1 cellular context compared by ENCODE assay signal in the genomic region with DNA sequence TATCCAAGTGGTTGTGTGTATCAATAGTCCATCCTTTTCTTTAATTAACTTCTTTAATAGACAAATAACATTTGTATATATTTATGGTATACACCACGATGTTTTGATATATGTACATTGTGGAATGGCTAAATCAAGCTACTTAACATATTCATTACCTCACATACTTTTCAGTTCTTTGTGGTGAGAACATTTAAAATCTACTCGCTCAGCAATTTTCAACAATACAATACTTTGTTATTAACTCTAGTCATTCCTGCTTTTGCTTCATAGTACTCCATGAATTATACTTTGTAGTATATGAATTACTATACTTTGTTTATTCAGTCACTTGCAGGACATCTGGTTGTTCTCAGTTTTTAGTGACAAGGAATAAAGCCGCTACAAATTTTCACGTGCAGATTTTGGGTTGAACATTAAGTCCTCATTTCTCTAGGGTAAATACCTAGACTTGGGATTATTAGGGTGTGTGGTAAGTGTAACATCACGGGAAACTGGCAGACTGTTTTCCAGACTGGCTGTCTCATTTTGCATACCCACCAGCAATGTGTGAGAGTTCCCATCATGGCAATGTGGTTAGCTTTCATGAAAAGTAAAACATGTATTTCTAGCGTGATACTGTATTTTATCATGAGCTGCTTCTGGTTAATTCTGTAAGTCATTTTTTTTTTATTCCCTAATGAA.
TF ChIP-seq lines count a peak whose summit lies in the region.

No MANE protein-coding gene starts in this region.

TF ChIP-seq in K562, 482 proteins besides CTCF, POLR2A, EP300 and RAD21 (continued from another document):
- TF ChIP-seq, protein P1, sequence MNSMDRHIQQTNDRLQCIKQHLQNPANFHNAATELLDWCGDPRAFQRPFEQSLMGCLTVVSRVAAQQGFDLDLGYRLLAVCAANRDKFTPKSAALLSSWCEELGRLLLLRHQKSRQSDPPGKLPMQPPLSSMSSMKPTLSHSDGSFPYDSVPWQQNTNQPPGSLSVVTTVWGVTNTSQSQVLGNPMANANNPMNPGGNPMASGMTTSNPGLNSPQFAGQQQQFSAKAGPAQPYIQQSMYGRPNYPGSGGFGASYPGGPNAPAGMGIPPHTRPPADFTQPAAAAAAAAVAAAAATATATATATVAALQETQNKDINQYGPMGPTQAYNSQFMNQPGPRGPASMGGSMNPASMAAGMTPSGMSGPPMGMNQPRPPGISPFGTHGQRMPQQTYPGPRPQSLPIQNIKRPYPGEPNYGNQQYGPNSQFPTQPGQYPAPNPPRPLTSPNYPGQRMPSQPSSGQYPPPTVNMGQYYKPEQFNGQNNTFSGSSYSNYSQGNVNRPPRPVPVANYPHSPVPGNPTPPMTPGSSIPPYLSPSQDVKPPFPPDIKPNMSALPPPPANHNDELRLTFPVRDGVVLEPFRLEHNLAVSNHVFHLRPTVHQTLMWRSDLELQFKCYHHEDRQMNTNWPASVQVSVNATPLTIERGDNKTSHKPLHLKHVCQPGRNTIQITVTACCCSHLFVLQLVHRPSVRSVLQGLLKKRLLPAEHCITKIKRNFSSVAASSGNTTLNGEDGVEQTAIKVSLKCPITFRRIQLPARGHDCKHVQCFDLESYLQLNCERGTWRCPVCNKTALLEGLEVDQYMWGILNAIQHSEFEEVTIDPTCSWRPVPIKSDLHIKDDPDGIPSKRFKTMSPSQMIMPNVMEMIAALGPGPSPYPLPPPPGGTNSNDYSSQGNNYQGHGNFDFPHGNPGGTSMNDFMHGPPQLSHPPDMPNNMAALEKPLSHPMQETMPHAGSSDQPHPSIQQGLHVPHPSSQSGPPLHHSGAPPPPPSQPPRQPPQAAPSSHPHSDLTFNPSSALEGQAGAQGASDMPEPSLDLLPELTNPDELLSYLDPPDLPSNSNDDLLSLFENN (IDR thresholded peaks at IDR 0.05; ENCODE audit: low read depth in 2 of 2, low read length in 2 of 2) = no peak
- TF ChIP-seq ATF1 (CRISPR knock-in tag; IDR thresholded peaks at IDR 0.05) = no peak
- no peak for TF ChIP-seq ATF1 (tag; IDR thresholded peaks at IDR 0.05)
- no peak for TF ChIP-seq HNRNPLL (IDR thresholded peaks at IDR 0.05; ENCODE audit: low read depth, low read length, poor library complexity, severe bottlenecking)
- no peak for TF ChIP-seq ZNF384 (IDR thresholded peaks at IDR 0.05; ENCODE audit: low read depth, low read length)
